In genomic region chr16:46918905-46919792, GRCh38 we compare ENCODE assay signal across 1 cellular context.
TF ChIP-seq lines count a peak whose summit lies in the region.

No MANE protein-coding gene starts in this region.

TF ChIP-seq in HepG2, 621 proteins besides CTCF, POLR2A, EP300 and RAD21 (continued from another document and continues in another):
- peak; percentile 88 for TF ChIP-seq ZBTB4 (CRISPR knock-in tag; IDR thresholded peaks at IDR 0.05; ENCODE audit: borderline replicate concordance)
- peak; percentile 97 for TF ChIP-seq ZNF331 (CRISPR knock-in tag; IDR thresholded peaks at IDR 0.05)
- no peak for TF ChIP-seq KDM5A (IDR thresholded peaks at IDR 0.05; ENCODE audit: borderline replicate concordance, low read length)
- TF ChIP-seq MIXL1 (CRISPR knock-in tag; IDR thresholded peaks at IDR 0.05) = peak; percentile 76; the same call in 1 of the 2 replicates
- TF ChIP-seq NR2F6 (IDR thresholded peaks at IDR 0.05) = peak; percentile 100
- peak; percentile 99 for TF ChIP-seq NR2F6 (CRISPR knock-in tag; IDR thresholded peaks at IDR 0.05)
- no peak for TF ChIP-seq CENPX (CRISPR knock-in tag; IDR thresholded peaks at IDR 0.05)
- TF ChIP-seq LBX2 (CRISPR knock-in tag; IDR thresholded peaks at IDR 0.05; ENCODE audit: borderline replicate concordance) = peak; percentile 61
- no peak for TF ChIP-seq FLYWCH1 (CRISPR knock-in tag; IDR thresholded peaks at IDR 0.05)
- TF ChIP-seq ZNF691 (CRISPR knock-in tag; IDR thresholded peaks at IDR 0.05; ENCODE audit: borderline replicate concordance, low read depth) = peak; percentile 100
- peak; percentile 89 for TF ChIP-seq POGZ (CRISPR knock-in tag; IDR thresholded peaks at IDR 0.05)
- no peak for TF ChIP-seq CREBL2 (CRISPR knock-in tag; IDR thresholded peaks at IDR 0.05; ENCODE audit: borderline replicate concordance)
- peak; percentile 94 for TF ChIP-seq SAP130 (CRISPR knock-in tag; IDR thresholded peaks at IDR 0.05; ENCODE audit: low read depth)
- no peak for TF ChIP-seq ZNF83 (CRISPR knock-in tag; IDR thresholded peaks at IDR 0.05; ENCODE audit: borderline replicate concordance)
- TF ChIP-seq ZNF546 (CRISPR knock-in tag; conservative IDR thresholded peaks at IDR 0.05) = peak; percentile 59; the same call in 1 of the 2 replicates
- TF ChIP-seq EED (CRISPR knock-in tag; IDR thresholded peaks at IDR 0.05) = no peak
- TF ChIP-seq ELF1 (CRISPR knock-in tag; IDR thresholded peaks at IDR 0.05) = peak; percentile 10; the same call in 1 of the 2 replicates
- TF ChIP-seq ZNF775 (CRISPR knock-in tag; IDR thresholded peaks at IDR 0.05; ENCODE audit: borderline replicate concordance) = 0 out of 2 replicates have a peak, but pooled peaks have one; percentile 28
- peak; percentile 85; the same call in 1 of the 2 replicates for TF ChIP-seq ZBTB3 (CRISPR knock-in tag; IDR thresholded peaks at IDR 0.05; ENCODE audit: borderline replicate concordance, low read depth)
- peak; percentile 59; the same call in 1 of the 2 replicates for TF ChIP-seq ZNF556 (CRISPR knock-in tag; IDR thresholded peaks at IDR 0.05; ENCODE audit: borderline replicate concordance)
- 0 out of 2 replicates have a peak, but pooled peaks have one; percentile 35 for TF ChIP-seq RARG (CRISPR knock-in tag; IDR thresholded peaks at IDR 0.05; ENCODE audit: low read depth)
- no peak; the same call in 1 of the 2 replicates for TF ChIP-seq DNMT1 (CRISPR knock-in tag; IDR thresholded peaks at IDR 0.05)
- peak; percentile 49; the same call in 1 of the 2 replicates for TF ChIP-seq TFDP1 (CRISPR knock-in tag; IDR thresholded peaks at IDR 0.05; ENCODE audit: borderline replicate concordance)
- peak; percentile 97; the same call in 1 of the 2 replicates for TF ChIP-seq ZNF292 (CRISPR knock-in tag; IDR thresholded peaks at IDR 0.05; ENCODE audit: borderline replicate concordance, low read depth)
- TF ChIP-seq ZNF18 (CRISPR knock-in tag; IDR thresholded peaks at IDR 0.05; ENCODE audit: insufficient replicate concordance) = no peak
- no peak for TF ChIP-seq SRSF4 (IDR thresholded peaks at IDR 0.05; ENCODE audit: low read depth, low read length, poor library complexity, severe bottlenecking)
- TF ChIP-seq WIZ (CRISPR knock-in tag; IDR thresholded peaks at IDR 0.05) = no peak
- TF ChIP-seq XRCC5 (optimal IDR thresholded peaks at IDR 0.05; ENCODE audit: low read length) = peak; percentile 92
- TF ChIP-seq SNAPC2 (CRISPR knock-in tag; IDR thresholded peaks at IDR 0.05) = no peak
- TF ChIP-seq ZNF501 (CRISPR knock-in tag; IDR thresholded peaks at IDR 0.05) = peak; percentile 74
- no peak; the same call in 1 of the 2 replicates for TF ChIP-seq SMYD3 (CRISPR knock-in tag; IDR thresholded peaks at IDR 0.05)
- no peak for TF ChIP-seq MED13 (CRISPR knock-in tag; IDR thresholded peaks at IDR 0.05)
- TF ChIP-seq MAF1 (CRISPR knock-in tag; IDR thresholded peaks at IDR 0.05; ENCODE audit: borderline replicate concordance) = no peak
- no peak for TF ChIP-seq MTA3 (CRISPR knock-in tag; IDR thresholded peaks at IDR 0.05)
- TF ChIP-seq TBP (CRISPR knock-in tag; IDR thresholded peaks at IDR 0.05) = no peak
- TF ChIP-seq FOXK1 (CRISPR knock-in tag; IDR thresholded peaks at IDR 0.05; ENCODE audit: borderline replicate concordance, low read depth) = no peak
- no peak for TF ChIP-seq PLRG1 (conservative IDR thresholded peaks at IDR 0.05)
- peak; percentile 82 for TF ChIP-seq ZNF768 (CRISPR knock-in tag; IDR thresholded peaks at IDR 0.05)
- no peak for TF ChIP-seq SETDB1 (CRISPR knock-in tag; IDR thresholded peaks at IDR 0.05; ENCODE audit: borderline replicate concordance)
- TF ChIP-seq PHF8 (CRISPR knock-in tag; IDR thresholded peaks at IDR 0.05) = peak; percentile 32; the same call in 1 of the 2 replicates
- TF ChIP-seq ZNF577 (CRISPR knock-in tag; IDR thresholded peaks at IDR 0.05; ENCODE audit: borderline replicate concordance, low read depth) = no peak
- TF ChIP-seq TMF1 (CRISPR knock-in tag; IDR thresholded peaks at IDR 0.05; ENCODE audit: low read depth) = no peak
- peak; percentile 71; the same call in 1 of the 2 replicates for TF ChIP-seq ZNF770 (CRISPR knock-in tag; IDR thresholded peaks at IDR 0.05)
- peak; percentile 78; the same call in 1 of the 2 replicates for TF ChIP-seq NCOR1 (IDR thresholded peaks at IDR 0.05; ENCODE audit: borderline replicate concordance, low read length)
- no peak for TF ChIP-seq ZNF180 (CRISPR knock-in tag; IDR thresholded peaks at IDR 0.05; ENCODE audit: borderline replicate concordance, low read depth)
- no peak for TF ChIP-seq ZFP37 (CRISPR knock-in tag; IDR thresholded peaks at IDR 0.05; ENCODE audit: borderline replicate concordance)
- no peak for TF ChIP-seq SP2 (CRISPR knock-in tag; IDR thresholded peaks at IDR 0.05)
- TF ChIP-seq CAMTA2 (CRISPR knock-in tag; IDR thresholded peaks at IDR 0.05; ENCODE audit: borderline replicate concordance) = 0 out of 2 replicates have a peak, but pooled peaks have one; percentile 33
- TF ChIP-seq THRA (CRISPR knock-in tag; IDR thresholded peaks at IDR 0.05; ENCODE audit: borderline replicate concordance) = peak; percentile 86; the same call in 1 of the 2 replicates
- peak; percentile 90 for TF ChIP-seq SMAD1 (CRISPR knock-in tag; IDR thresholded peaks at IDR 0.05; ENCODE audit: borderline replicate concordance, low read depth)
- no peak for TF ChIP-seq IRF1 (CRISPR knock-in tag; IDR thresholded peaks at IDR 0.05; ENCODE audit: low read depth)
- TF ChIP-seq CREB1 (IDR thresholded peaks at IDR 0.05) = no peak; the same call in 1 of the 2 replicates
- TF ChIP-seq CREB1 (CRISPR knock-in tag; IDR thresholded peaks at IDR 0.05) = no peak
- TF ChIP-seq NR2C2 (CRISPR knock-in tag; IDR thresholded peaks at IDR 0.05; ENCODE audit: borderline replicate concordance) = peak; percentile 88; the same call in 1 of the 2 replicates
- TF ChIP-seq AGO2 (optimal IDR thresholded peaks at IDR 0.05; ENCODE audit: low read depth, low read length) = peak; percentile 30
- no peak for TF ChIP-seq ZNF816 (CRISPR knock-in tag; IDR thresholded peaks at IDR 0.05; ENCODE audit: borderline replicate concordance)
- TF ChIP-seq PAWR (CRISPR knock-in tag; IDR thresholded peaks at IDR 0.05; ENCODE audit: borderline replicate concordance) = no peak
- no peak for TF ChIP-seq E2F1 (CRISPR knock-in tag; IDR thresholded peaks at IDR 0.05)
- no peak for TF ChIP-seq ETS1 (CRISPR knock-in tag; IDR thresholded peaks at IDR 0.05)
- TF ChIP-seq KLF6 (CRISPR knock-in tag; IDR thresholded peaks at IDR 0.05) = no peak
- peak; percentile 99 for TF ChIP-seq MEIS1 (CRISPR knock-in tag; IDR thresholded peaks at IDR 0.05; ENCODE audit: borderline replicate concordance)
